Comparison of ENCODE assay signal across 1 cellular context in the genomic region with DNA sequence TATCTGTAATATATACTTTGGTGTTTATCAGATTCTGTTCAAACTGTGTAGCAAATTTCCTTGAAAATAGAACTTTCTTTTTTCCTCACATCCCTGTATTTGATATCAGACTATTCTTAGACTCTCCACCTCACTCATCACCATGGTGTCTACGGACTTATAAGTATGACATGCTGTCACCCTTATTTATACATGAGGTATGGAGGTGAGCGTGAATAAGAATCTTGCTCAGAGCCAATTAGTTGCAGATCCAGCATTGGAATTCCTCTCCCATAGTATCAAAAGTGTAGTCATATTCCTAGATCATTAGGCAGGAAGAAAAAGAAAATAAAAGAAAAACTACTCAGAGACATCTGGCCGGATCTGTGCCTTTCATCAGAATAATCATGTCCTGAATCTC.
TF ChIP-seq lines count a peak whose summit lies in the region.

No MANE protein-coding gene starts in this region.

TF ChIP-seq in A549, 52 proteins besides CTCF, POLR2A, EP300 and RAD21 (continued from another document):
- TF ChIP-seq, protein P1, sequence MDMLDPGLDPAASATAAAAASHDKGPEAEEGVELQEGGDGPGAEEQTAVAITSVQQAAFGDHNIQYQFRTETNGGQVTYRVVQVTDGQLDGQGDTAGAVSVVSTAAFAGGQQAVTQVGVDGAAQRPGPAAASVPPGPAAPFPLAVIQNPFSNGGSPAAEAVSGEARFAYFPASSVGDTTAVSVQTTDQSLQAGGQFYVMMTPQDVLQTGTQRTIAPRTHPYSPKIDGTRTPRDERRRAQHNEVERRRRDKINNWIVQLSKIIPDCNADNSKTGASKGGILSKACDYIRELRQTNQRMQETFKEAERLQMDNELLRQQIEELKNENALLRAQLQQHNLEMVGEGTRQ (IDR thresholded peaks at IDR 0.05), result no peak
- TF ChIP-seq CBX8 (IDR thresholded peaks at IDR 0.05) (no peak), ZFP36 (IDR thresholded peaks at IDR 0.05; ENCODE audit: borderline replicate concordance, partially characterized antibody) (no peak), RNF2 (IDR thresholded peaks at IDR 0.05; ENCODE audit: borderline replicate concordance, low read depth) (no peak)
